Comparison of ENCODE assay signal across 17 cellular contexts in genomic region chr14:22106700-22107697, GRCh38.
DNase-seq lines count a peak whose midpoint lies in the region; ATAC-seq and TF ChIP-seq lines count a peak whose summit lies in the region.
"Had no signal": no experiment of that assay in that cellular context is flagged by ENCODE, and none has a peak within 500 bp of the region (broad histone marks: within the 10 kb centered on the region; RNA-seq: fewer than 3 reads in every experiment).

No MANE protein-coding gene starts in this region.

- WGBS in H9 (ENCODE audit: extremely low coverage, insufficient read length, low lambda C conversion rate), result no CpG with 5 or more reads among the region's 8 CpGs
- WGBS in upper lobe of left lung, 2 donors, result 63 to 71% methylated on average over 8 of the region's 8 CpGs

- no peaks in the 10 kb centered on the region for H3K36me3 ChIP-seq in naive thymus-derived CD4-positive, alpha-beta T cell (ENCODE audit: control insufficient read depth in 2 of 3, insufficient read depth in 3 of 3, low read length in 3 of 3)
- H3K36me3 ChIP-seq in upper lobe of left lung, result no peaks in the 10 kb centered on the region
- H3K36me3 ChIP-seq: brain microvascular endothelial cell, prostate gland, SJSA1 had no signal

- H3K23ac ChIP-seq in H9 (ENCODE audit: insufficient read length, low read depth, low read length), result no peak overlapping the region

- no peak overlapping the region for H2BK5ac ChIP-seq in H9 (ENCODE audit: insufficient read length, low read length)

- no peak overlapping the region for H3K18ac ChIP-seq in H9 (ENCODE audit: insufficient read length, low read depth, low read length)

- no peak overlapping the region for H2BK120ac ChIP-seq in H9 (ENCODE audit: low read depth, low read length, poor library complexity, severe bottlenecking)

- H3K79me2 ChIP-seq in H9 (ENCODE audit: insufficient read depth, low read length), result no peaks in the 10 kb centered on the region

- no peaks in the 10 kb centered on the region for H3K9me3 ChIP-seq in H9 (ENCODE audit: control insufficient read depth, low read depth, low read length)
- H3K9me3 ChIP-seq in naive thymus-derived CD4-positive, alpha-beta T cell (ENCODE audit: control insufficient read depth in 2 of 3, low read length in 3 of 3), result no peaks in the 10 kb centered on the region
- no peaks in the 10 kb centered on the region for H3K9me3 ChIP-seq in upper lobe of left lung
- H3K9me3 ChIP-seq: Caco-2, prostate gland, SJSA1 had no signal

- H2BK12ac ChIP-seq in H9 (ENCODE audit: insufficient read length, low read depth, low read length), result no peak overlapping the region

- H2AK5ac ChIP-seq in H9 (ENCODE audit: insufficient read length, low read length), result no peak overlapping the region

- H4K20me1 ChIP-seq in H9 (ENCODE audit: control insufficient read depth, insufficient read depth, insufficient read length), result no peaks in the 10 kb centered on the region

- H3K27ac ChIP-seq in H9 (ENCODE audit: insufficient read length, low read depth, low read length) (no peak overlapping the region), upper lobe of left lung (no peak overlapping the region)
- H3K27ac ChIP-seq in naive thymus-derived CD4-positive, alpha-beta T cell (ENCODE audit: low read depth, low read length), result peak overlapping the region; percentile 14
- H3K27ac ChIP-seq: brain microvascular endothelial cell, prostate gland, SJSA1 had no signal

- CTCF ChIA-PET in naive thymus-derived CD4-positive, alpha-beta T cell (lab: Charles Lee), result no interaction called here

- TF ChIP-seq CTCF in H9 (conservative IDR thresholded peaks at IDR 0.05), result peak; percentile 44
- TF ChIP-seq CTCF in upper lobe of left lung (IDR thresholded peaks at IDR 0.05), result no peak

- TF ChIP-seq EP300 in upper lobe of left lung (IDR thresholded peaks at IDR 0.05), result no peak

- TF ChIP-seq POLR2A in upper lobe of left lung (IDR thresholded peaks at IDR 0.05), result no peak

- peak; percentile 13 for DNase-seq in T-helper 2 cell treated with Interferon-gamma antibody and Interleukin-4, amounts not matched to agents 5 μg/mL and 100 μg/mL, for 36 hours (ENCODE audit: low spot score)
- DNase-seq in T-helper 2 cell (no peak), H9 (no peak), upper lobe of left lung (no peak), AG08395 (ENCODE audit: low spot score) (no peak)
- no peak for DNase-seq in activated naive CD4-positive, alpha-beta T cell treated with anti-CD3 and anti-CD28 coated beads, Interleukin-2, amount 50 U/mL, for 72 hours (ENCODE audit: low spot score in 2 of 2)
- DNase-seq in naive thymus-derived CD4-positive, alpha-beta T cell, result no peak
- DNase-seq: activated effector memory CD4-positive, alpha-beta T cell treated with Interleukin-2 at 50 U/mL for 16 hours; brain microvascular endothelial cell; Caco-2; GDM1; H7; NCI-H1092 treated with DMSO at 0.1 percent for 48 hours; stimulated activated CD4-positive, alpha-beta T cell treated with anti-CD3 and anti-CD28 coated beads, Interleukin-12 subunit alpha, Interleukin-12 subunit beta, amount 100 ng/mL, for 4 hours had no signal

- no peaks in the 10 kb centered on the region for H3K27me3 ChIP-seq in H9 (ENCODE audit: insufficient read depth, low read length)
- no peaks in the 10 kb centered on the region for H3K27me3 ChIP-seq in naive thymus-derived CD4-positive, alpha-beta T cell (ENCODE audit: control insufficient read depth in 2 of 2, insufficient read depth in 2 of 2, low read length in 2 of 2)
- no peaks in the 10 kb centered on the region for H3K27me3 ChIP-seq in upper lobe of left lung
- H3K27me3 ChIP-seq: brain microvascular endothelial cell had no signal

- no peaks in the 10 kb centered on the region for H3K79me1 ChIP-seq in H9 (ENCODE audit: insufficient read depth, low read depth, low read length, poor library complexity, severe bottlenecking)

- H3K27ac Mint-ChIP-seq in T-helper 2 cell treated with Interferon-gamma antibody and Interleukin-4, amounts not matched to agents 5 μg/mL and 100 μg/mL, for 36 hours, result peak overlapping the region; percentile 62
- H3K27ac Mint-ChIP-seq in H9, result peak overlapping the region in 1 of 3 experiments; percentile 69; a peak in 1 of 7 replicates
- H3K27ac Mint-ChIP-seq in activated naive CD4-positive, alpha-beta T cell treated with anti-CD3 and anti-CD28 coated beads, Interleukin-2, amount 50 U/mL, for 72 hours, result peak overlapping the region; percentile 84 to 89
- H3K27ac Mint-ChIP-seq in naive thymus-derived CD4-positive, alpha-beta T cell, result peak overlapping the region in 7 of 9 donors; percentile 24 to 78 (median 63)

- H4K91ac ChIP-seq in H9 (ENCODE audit: insufficient read length, low read depth, low read length), result no peak overlapping the region

- H3K4me1 ChIP-seq in H9 (ENCODE audit: insufficient read depth, low read length) (no peaks in the 10 kb centered on the region), upper lobe of left lung (no peaks in the 10 kb centered on the region)
- peaks cover 0 to 4% of the 10 kb centered on the region in 2 donors for H3K4me1 ChIP-seq in naive thymus-derived CD4-positive, alpha-beta T cell (ENCODE audit: control insufficient read depth in 2 of 2, insufficient read depth in 2 of 2, low read length in 2 of 2)
- H3K4me1 ChIP-seq: Caco-2, prostate gland, SJSA1 had no signal

- no peak overlapping the region for H3K14ac ChIP-seq in H9 (ENCODE audit: insufficient read depth, low read length)

- no peak overlapping the region for H3T11ph ChIP-seq in H9 (ENCODE audit: low read length)

- no peaks in the 10 kb centered on the region for H3K27me3 Mint-ChIP-seq in T-helper 2 cell treated with Interferon-gamma antibody and Interleukin-4, amounts not matched to agents 5 μg/mL and 100 μg/mL, for 36 hours (ENCODE audit: low read depth)
- H3K27me3 Mint-ChIP-seq in H9 (ENCODE audit: low read depth), result peaks cover 5% of the 10 kb centered on the region
- no peaks in the 10 kb centered on the region for H3K27me3 Mint-ChIP-seq in naive thymus-derived CD4-positive, alpha-beta T cell

- no peak overlapping the region for H2AFZ ChIP-seq in H9 (ENCODE audit: low read length)

- no peak overlapping the region for H2BK15ac ChIP-seq in H9 (ENCODE audit: low read depth, low read length)

- no peak overlapping the region for H3K9ac ChIP-seq in H9 (ENCODE audit: extremely low read depth, insufficient read length, low read length)

- no peak overlapping the region for H3K56ac ChIP-seq in H9 (ENCODE audit: insufficient read length, low read depth, low read length)

- H3K4me1 Mint-ChIP-seq in T-helper 2 cell treated with Interferon-gamma antibody and Interleukin-4, amounts not matched to agents 5 μg/mL and 100 μg/mL, for 36 hours (ENCODE audit: low read depth), result peaks cover 22% of the 10 kb centered on the region
- H3K4me1 Mint-ChIP-seq in H9, result peaks cover 0 to 5% of the 10 kb centered on the region in 2 experiments; a peak in 1 of 4 replicates
- peaks cover 0 to 39% (median 18%) of the 10 kb centered on the region in 7 donors for H3K4me1 Mint-ChIP-seq in naive thymus-derived CD4-positive, alpha-beta T cell

- H4K8ac ChIP-seq in H9 (replicated peaks; ENCODE audit: insufficient read length, low read depth, low read length), result no peak overlapping the region

- no peaks in the 10 kb centered on the region for H3K36me3 Mint-ChIP-seq in T-helper 2 cell treated with Interferon-gamma antibody and Interleukin-4, amounts not matched to agents 5 μg/mL and 100 μg/mL, for 36 hours (ENCODE audit: low read depth)
- no peaks in the 10 kb centered on the region for H3K36me3 Mint-ChIP-seq in H9 (ENCODE audit: insufficient read depth in 1 of 3, low read depth in 3 of 3)
- no peaks in the 10 kb centered on the region for H3K36me3 Mint-ChIP-seq in activated naive CD4-positive, alpha-beta T cell treated with anti-CD3 and anti-CD28 coated beads, Interleukin-2, amount 50 U/mL, for 72 hours
- no peaks in the 10 kb centered on the region for H3K36me3 Mint-ChIP-seq in naive thymus-derived CD4-positive, alpha-beta T cell

- ATAC-seq in activated naive CD4-positive, alpha-beta T cell treated with anti-CD3 and anti-CD28 coated beads, Interleukin-2, amount 50 U/mL, for 72 hours, result peak; percentile 81 to 83
- ATAC-seq in naive thymus-derived CD4-positive, alpha-beta T cell, result no peak
- no peak for ATAC-seq in upper lobe of left lung (ENCODE audit: low FRiP score in 2 of 2)
- ATAC-seq in HG03571 (IDR thresholded peaks at IDR 0.05; ENCODE audit: unreplicated experiment), result no peak

- H3K9me3 Mint-ChIP-seq in T-helper 2 cell treated with Interferon-gamma antibody and Interleukin-4, amounts not matched to agents 5 μg/mL and 100 μg/mL, for 36 hours, result no peaks in the 10 kb centered on the region
- H3K9me3 Mint-ChIP-seq in H9, result no peaks in the 10 kb centered on the region
- H3K9me3 Mint-ChIP-seq in activated naive CD4-positive, alpha-beta T cell treated with anti-CD3 and anti-CD28 coated beads, Interleukin-2, amount 50 U/mL, for 72 hours, result no peaks in the 10 kb centered on the region
- no peaks in the 10 kb centered on the region for H3K9me3 Mint-ChIP-seq in naive thymus-derived CD4-positive, alpha-beta T cell

- no peak overlapping the region for H4K5ac ChIP-seq in H9 (ENCODE audit: insufficient read length, low read depth, low read length)

- no peak overlapping the region for H3K4me2 ChIP-seq in H9 (ENCODE audit: insufficient read depth, insufficient read length, low read length)

- H3K23me2 ChIP-seq in H9 (ENCODE audit: insufficient read length, low read depth, low read length, poor library complexity, severe bottlenecking), result no peaks in the 10 kb centered on the region

- H3K4me3 Mint-ChIP-seq in T-helper 2 cell treated with Interferon-gamma antibody and Interleukin-4, amounts not matched to agents 5 μg/mL and 100 μg/mL, for 36 hours, result no peak overlapping the region
- H3K4me3 Mint-ChIP-seq in H9, result no peak overlapping the region
- peak overlapping the region in 6 of 10 donors; percentile 17 to 60 (median 49) for H3K4me3 Mint-ChIP-seq in naive thymus-derived CD4-positive, alpha-beta T cell

- intact Hi-C loops in naive thymus-derived CD4-positive, alpha-beta T cell (cut with micrococcal nuclease), result loop anchor here in 1 of 2 donors (5.0 kb wide), 1 partner anchor 35 kb away; no protein-coding TSS in a partner anchor

- no peak overlapping the region for H2BK20ac ChIP-seq in H9 (ENCODE audit: low read depth, low read length, poor library complexity, severe bottlenecking)

- H3K4me3 ChIP-seq in naive thymus-derived CD4-positive, alpha-beta T cell (ENCODE audit: low read length), result no peak overlapping the region
- H3K4me3 ChIP-seq in upper lobe of left lung, result no peak overlapping the region
- H3K4me3 ChIP-seq: prostate gland, SJSA1 had no signal

- POLR2A ChIA-PET in naive thymus-derived CD4-positive, alpha-beta T cell (lab: Charles Lee), result interaction anchor here (0.5 to 1.7 kb wide), 4 partner anchors 11 to 129 kb away, joined by 3 to 4 read pairs (median 4); no protein-coding TSS in a partner anchor

- no peak overlapping the region for H3K4ac ChIP-seq in H9 (ENCODE audit: low read depth, low read length)

Comparison
In these comparisons a context has a peak if more than half of its experiments do, and no peak if none do; other contexts are left out.
1. H3K4me3 Mint-ChIP-seq: peak in naive thymus-derived CD4-positive, alpha-beta T cell (6 of 10); none in T-helper 2 cell treated with Interferon-gamma antibody and Interleukin-4, amounts not matched to agents 5 μg/mL and 100 μg/mL, for 36 hours (single experiment) and H9 (0 of 2).
2. ATAC-seq: peak in activated naive CD4-positive, alpha-beta T cell treated with anti-CD3 and anti-CD28 coated beads, Interleukin-2, amount 50 U/mL, for 72 hours (2 of 2); none in naive thymus-derived CD4-positive, alpha-beta T cell (single experiment), upper lobe of left lung (0 of 2) and HG03571 (single experiment).